1 cellular context compared by ENCODE assay signal in genomic region chrX:1392376-1393130, GRCh38.
TF ChIP-seq lines count a peak whose summit lies in the region.

No MANE protein-coding gene starts in this region.

TF ChIP-seq in K562, 482 proteins besides CTCF, POLR2A, EP300 and RAD21 (continued from another document and continues in another):
- TF ChIP-seq MBD1 (CRISPR knock-in tag; IDR thresholded peaks at IDR 0.05) (no peak), THRA (IDR thresholded peaks at IDR 0.05) (no peak), HINFP (tag; conservative IDR thresholded peaks at IDR 0.05; ENCODE audit: low read depth) (no peak), TEAD2 (tag; IDR thresholded peaks at IDR 0.05) (no peak), RBM22 (IDR thresholded peaks at IDR 0.05; ENCODE audit: low read depth, low read length, poor library complexity, severe bottlenecking) (no peak), IRF1 (CRISPR knock-in tag; IDR thresholded peaks at IDR 0.05; ENCODE audit: borderline replicate concordance) (no peak), PYGO2 (tag; IDR thresholded peaks at IDR 0.05) (no peak), MYC (IDR thresholded peaks at IDR 0.05; ENCODE audit: low read depth, low read length) (peak; percentile 91), MYC (CRISPR knock-in tag; IDR thresholded peaks at IDR 0.05; ENCODE audit: borderline replicate concordance, low read depth) (peak; percentile 86; the same call in 1 of the 2 replicates), HDAC1 (IDR thresholded peaks at IDR 0.05) (peak in 1 of 2 experiments; percentile 8; a peak in 2 of 4 replicates), PHB (CRISPR knock-in tag; IDR thresholded peaks at IDR 0.05) (peak; percentile 81; the same call in 1 of the 2 replicates), PRMT5 (CRISPR knock-in tag; IDR thresholded peaks at IDR 0.05) (no peak), ZNF146 (CRISPR knock-in tag; IDR thresholded peaks at IDR 0.05; ENCODE audit: unreplicated experiment) (no peak), USF1 (CRISPR knock-in tag; IDR thresholded peaks at IDR 0.05) (0 out of 2 replicates have a peak, but pooled peaks have one; percentile 5), TARDBP (IDR thresholded peaks at IDR 0.05) (no peak), JUND (IDR thresholded peaks at IDR 0.05; ENCODE audit: borderline replicate concordance, low read depth, low read length) (no peak), JUND (tag; IDR thresholded peaks at IDR 0.05; ENCODE audit: borderline replicate concordance, low read depth, low read length) (no peak), ETS2 (tag; IDR thresholded peaks at IDR 0.05; ENCODE audit: borderline replicate concordance, poor library complexity, severe bottlenecking) (no peak), PURB (CRISPR knock-in tag; IDR thresholded peaks at IDR 0.05; ENCODE audit: low read depth) (no peak), ZNF232 (CRISPR knock-in tag; IDR thresholded peaks at IDR 0.05) (no peak), JUN (IDR thresholded peaks at IDR 0.05; ENCODE audit: borderline replicate concordance, low read depth, low read length) (no peak), JUN (CRISPR knock-in tag; IDR thresholded peaks at IDR 0.05; ENCODE audit: borderline replicate concordance) (no peak), USF2 (CRISPR knock-in tag; IDR thresholded peaks at IDR 0.05) (peak; percentile 33; the same call in 1 of the 2 replicates), MCM3 (IDR thresholded peaks at IDR 0.05) (no peak), AFF4 (CRISPR knock-in tag; IDR thresholded peaks at IDR 0.05) (no peak), KLF16 (IDR thresholded peaks at IDR 0.05) (no peak), ZNF695 (CRISPR knock-in tag; IDR thresholded peaks at IDR 0.05) (no peak), ZNF609 (CRISPR knock-in tag; IDR thresholded peaks at IDR 0.05; ENCODE audit: borderline replicate concordance) (no peak), RBM34 (IDR thresholded peaks at IDR 0.05; ENCODE audit: borderline replicate concordance, insufficient read depth, low read length) (no peak), TAF7 (tag; IDR thresholded peaks at IDR 0.05) (peak; percentile 13), ZNF184 (CRISPR knock-in tag; IDR thresholded peaks at IDR 0.05) (no peak), PML (IDR thresholded peaks at IDR 0.05; ENCODE audit: low read length) (no peak), RBFOX2 (IDR thresholded peaks at IDR 0.05; ENCODE audit: low read depth, low read length) (peak; percentile 45), SRSF1 (IDR thresholded peaks at IDR 0.05; ENCODE audit: low read depth, low read length) (no peak), ZNF395 (CRISPR knock-in tag; IDR thresholded peaks at IDR 0.05) (peak; percentile 95), ZNF79 (CRISPR knock-in tag; IDR thresholded peaks at IDR 0.05; ENCODE audit: low read depth) (no peak), SMARCB1 (IDR thresholded peaks at IDR 0.05; ENCODE audit: insufficient read length, low read depth) (no peak), GTF2E2 (tag; IDR thresholded peaks at IDR 0.05) (no peak), ZNF282 (CRISPR knock-in tag; IDR thresholded peaks at IDR 0.05) (no peak), LARP7 (IDR thresholded peaks at IDR 0.05) (no peak), MECOM (CRISPR knock-in tag; IDR thresholded peaks at IDR 0.05) (no peak), ZNF239 (CRISPR knock-in tag; IDR thresholded peaks at IDR 0.05) (peak; percentile 77), SAFB (IDR thresholded peaks at IDR 0.05; ENCODE audit: borderline replicate concordance, low read depth, low read length) (no peak), CBX8 (IDR thresholded peaks at IDR 0.05; ENCODE audit: borderline replicate concordance, extremely low read depth, low read depth, low read length, poor library complexity, severe bottlenecking) (no peak), CGGBP1 (CRISPR knock-in tag; IDR thresholded peaks at IDR 0.05) (no peak), FOXP1 (CRISPR knock-in tag; IDR thresholded peaks at IDR 0.05) (peak; percentile 46; the same call in 1 of the 2 replicates), ZNF740 (CRISPR knock-in tag; IDR thresholded peaks at IDR 0.05) (peak; percentile 96), ZNF740 (tag; IDR thresholded peaks at IDR 0.05) (peak; percentile 21 to 89; a peak in 2 of 4 replicates), TRIM28 (IDR thresholded peaks at IDR 0.05) (no peak)
